9 cellular contexts compared by ENCODE assay signal in the genomic region with DNA sequence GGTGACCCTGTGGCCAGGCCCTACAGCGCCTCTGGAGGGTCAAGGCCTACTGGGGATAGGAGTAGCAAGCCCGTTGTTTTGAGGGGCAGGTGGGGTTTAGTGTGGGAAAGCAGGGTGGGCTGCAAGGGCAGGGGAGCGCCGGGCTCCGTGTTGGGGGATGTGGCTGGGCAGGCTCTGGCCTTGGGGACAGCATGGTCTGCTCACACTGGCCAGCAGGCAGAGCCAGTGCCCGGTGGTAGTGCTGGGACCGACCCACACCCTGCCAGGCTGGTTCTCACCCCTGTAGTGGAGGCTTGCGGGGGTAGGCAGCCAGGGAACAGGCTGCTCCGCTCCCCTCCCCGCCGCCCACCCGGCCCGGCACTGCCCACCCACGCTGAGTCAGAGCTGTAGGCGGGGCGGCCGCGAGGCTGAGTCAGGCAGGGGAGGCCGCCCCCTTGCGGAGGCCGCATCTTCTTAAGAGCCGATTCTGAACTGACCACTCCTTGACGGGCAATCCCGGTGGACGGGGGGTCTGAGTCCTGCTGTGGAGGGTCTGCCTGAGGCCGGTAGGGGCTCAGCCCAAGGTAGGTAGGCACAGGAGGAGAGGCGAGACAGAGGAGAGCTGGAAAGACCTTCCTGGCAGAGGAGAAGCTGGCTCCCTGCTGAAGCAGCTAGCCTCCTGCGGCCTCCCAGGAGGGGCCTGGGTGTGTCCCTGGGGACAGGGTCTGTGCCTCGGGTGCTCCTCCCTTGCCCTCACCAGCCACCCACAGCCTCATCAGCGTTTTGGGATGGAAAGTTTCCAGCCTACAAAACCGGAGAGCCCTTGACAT.
DNase-seq lines count a peak whose midpoint lies in the region; ATAC-seq and TF ChIP-seq lines count a peak whose summit lies in the region.
"Had no signal": no experiment of that assay in that cellular context is flagged by ENCODE, and none has a peak within 500 bp of the region (broad histone marks: within the 10 kb centered on the region; RNA-seq: fewer than 3 reads in every experiment).

No MANE protein-coding gene starts in this region.

- ATAC-seq in WTC11 (peak; percentile 6; the same call in 1 of the 2 replicates), left lobe of liver (peak; percentile 4), GM18868 (IDR thresholded peaks at IDR 0.05; ENCODE audit: unreplicated experiment) (no peak)

- no peak overlapping the region for H3K4me3 Mint-ChIP-seq in WTC11

- H3K27ac Mint-ChIP-seq in WTC11 = no peak overlapping the region

- H3K4me3 ChIP-seq in colonic mucosa = no peak overlapping the region

- H3K36me3 ChIP-seq in colonic mucosa = no peaks in the 10 kb centered on the region

- intact Hi-C loops in colonic mucosa (cut with DNase I) = no loop called here

- no peaks in the 10 kb centered on the region for H3K9me3 Mint-ChIP-seq in WTC11

- CTCF ChIA-PET in WTC11 (lab: Charles Lee) = interaction anchor here (0.6 to 4.5 kb wide), 34 partner anchors 9 to 1029 kb away, joined by 3 to 32 read pairs (median 4); partner anchors contain the start of genes BAIAP2, CEP131, NDUFAF8 and TEPSIN

- POLR2A ChIA-PET in WTC11 (lab: Charles Lee) = interaction anchor here (0.5 to 0.6 kb wide), 2 partner anchors 310 to 388 kb away, joined by 3 read pairs; no protein-coding TSS in a partner anchor

- H3K9me3 ChIP-seq in colonic mucosa = no peaks in the 10 kb centered on the region

- H3K27me3 Mint-ChIP-seq in WTC11 (ENCODE audit: low read depth) = no peaks in the 10 kb centered on the region
- H3K27me3 Mint-ChIP-seq: CD4-positive, alpha-beta memory T cell had no signal

- peak overlapping the region; percentile 7 for H3K27ac ChIP-seq in colonic mucosa

- peaks cover 18% of the 10 kb centered on the region for H3K4me1 Mint-ChIP-seq in WTC11

- peak; percentile 68 for DNase-seq in stimulated activated naive CD4-positive, alpha-beta T cell treated with Interleukin-2 at 50 U/mL for 16 hours (lab: John Stamatoyannopoulos, UW)
- DNase-seq in stimulated activated naive CD4-positive, alpha-beta T cell (lab: John Stamatoyannopoulos, UW) = no peak
- DNase-seq in WTC11 (ENCODE audit: low spot score) (peak; percentile 67), colonic mucosa (peak; percentile 77), left lobe of liver (ENCODE audit: low spot score) (no peak), middle frontal gyrus (ENCODE audit: extremely low spot score, low spot score) (no peak)
- peak; percentile 20 to 38 for DNase-seq in stimulated activated CD4-positive, alpha-beta T cell treated with anti-CD3 and anti-CD28 coated beads, Interleukin-2, amount 100 ng/mL, for 48 hours

- H3K9ac ChIP-seq in colonic mucosa (ENCODE audit: low read depth in 2 of 2, low read length in 2 of 2) = peak overlapping the region in 1 of 2 donors; percentile 12

- no peaks in the 10 kb centered on the region for H3K36me3 Mint-ChIP-seq in WTC11
- H3K36me3 Mint-ChIP-seq: CD4-positive, alpha-beta memory T cell had no signal

- peak; percentile 38; the same call in 1 of the 2 replicates for TF ChIP-seq CTCF in WTC11 (IDR thresholded peaks at IDR 0.05)
- TF ChIP-seq CTCF in colonic mucosa (IDR thresholded peaks at IDR 0.05) = peak; percentile 53

- H3K4me1 ChIP-seq in colonic mucosa = peaks cover 13% of the 10 kb centered on the region

- H3K27me3 ChIP-seq in colonic mucosa = no peaks in the 10 kb centered on the region

TF ChIP-seq in WTC11, 78 proteins besides CTCF, POLR2A, EP300 and RAD21:
- TF ChIP-seq SP1 (CRISPR knock-in tag; conservative IDR thresholded peaks at IDR 0.05) (0 out of 2 replicates have a peak, but pooled peaks have one; percentile 40), NFE2L1 (CRISPR knock-in tag; IDR thresholded peaks at IDR 0.05) (0 out of 2 replicates have a peak, but pooled peaks have one; percentile 19), ZNF138 (CRISPR knock-in tag; conservative IDR thresholded peaks at IDR 0.05) (no peak), ZNF263 (CRISPR knock-in tag; IDR thresholded peaks at IDR 0.05; ENCODE audit: low read depth) (no peak), ATF1 (CRISPR knock-in tag; IDR thresholded peaks at IDR 0.05) (no peak), TP53 (CRISPR knock-in tag; IDR thresholded peaks at IDR 0.05) (no peak), ESRRA (CRISPR knock-in tag; IDR thresholded peaks at IDR 0.05; ENCODE audit: borderline replicate concordance) (no peak)
- TF ChIP-seq, protein P1, sequence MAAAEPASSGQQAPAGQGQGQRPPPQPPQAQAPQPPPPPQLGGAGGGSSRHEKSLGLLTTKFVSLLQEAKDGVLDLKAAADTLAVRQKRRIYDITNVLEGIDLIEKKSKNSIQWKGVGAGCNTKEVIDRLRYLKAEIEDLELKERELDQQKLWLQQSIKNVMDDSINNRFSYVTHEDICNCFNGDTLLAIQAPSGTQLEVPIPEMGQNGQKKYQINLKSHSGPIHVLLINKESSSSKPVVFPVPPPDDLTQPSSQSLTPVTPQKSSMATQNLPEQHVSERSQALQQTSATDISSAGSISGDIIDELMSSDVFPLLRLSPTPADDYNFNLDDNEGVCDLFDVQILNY (CRISPR knock-in tag; IDR thresholded peaks at IDR 0.05) = no peak
- TF ChIP-seq, protein P2, sequence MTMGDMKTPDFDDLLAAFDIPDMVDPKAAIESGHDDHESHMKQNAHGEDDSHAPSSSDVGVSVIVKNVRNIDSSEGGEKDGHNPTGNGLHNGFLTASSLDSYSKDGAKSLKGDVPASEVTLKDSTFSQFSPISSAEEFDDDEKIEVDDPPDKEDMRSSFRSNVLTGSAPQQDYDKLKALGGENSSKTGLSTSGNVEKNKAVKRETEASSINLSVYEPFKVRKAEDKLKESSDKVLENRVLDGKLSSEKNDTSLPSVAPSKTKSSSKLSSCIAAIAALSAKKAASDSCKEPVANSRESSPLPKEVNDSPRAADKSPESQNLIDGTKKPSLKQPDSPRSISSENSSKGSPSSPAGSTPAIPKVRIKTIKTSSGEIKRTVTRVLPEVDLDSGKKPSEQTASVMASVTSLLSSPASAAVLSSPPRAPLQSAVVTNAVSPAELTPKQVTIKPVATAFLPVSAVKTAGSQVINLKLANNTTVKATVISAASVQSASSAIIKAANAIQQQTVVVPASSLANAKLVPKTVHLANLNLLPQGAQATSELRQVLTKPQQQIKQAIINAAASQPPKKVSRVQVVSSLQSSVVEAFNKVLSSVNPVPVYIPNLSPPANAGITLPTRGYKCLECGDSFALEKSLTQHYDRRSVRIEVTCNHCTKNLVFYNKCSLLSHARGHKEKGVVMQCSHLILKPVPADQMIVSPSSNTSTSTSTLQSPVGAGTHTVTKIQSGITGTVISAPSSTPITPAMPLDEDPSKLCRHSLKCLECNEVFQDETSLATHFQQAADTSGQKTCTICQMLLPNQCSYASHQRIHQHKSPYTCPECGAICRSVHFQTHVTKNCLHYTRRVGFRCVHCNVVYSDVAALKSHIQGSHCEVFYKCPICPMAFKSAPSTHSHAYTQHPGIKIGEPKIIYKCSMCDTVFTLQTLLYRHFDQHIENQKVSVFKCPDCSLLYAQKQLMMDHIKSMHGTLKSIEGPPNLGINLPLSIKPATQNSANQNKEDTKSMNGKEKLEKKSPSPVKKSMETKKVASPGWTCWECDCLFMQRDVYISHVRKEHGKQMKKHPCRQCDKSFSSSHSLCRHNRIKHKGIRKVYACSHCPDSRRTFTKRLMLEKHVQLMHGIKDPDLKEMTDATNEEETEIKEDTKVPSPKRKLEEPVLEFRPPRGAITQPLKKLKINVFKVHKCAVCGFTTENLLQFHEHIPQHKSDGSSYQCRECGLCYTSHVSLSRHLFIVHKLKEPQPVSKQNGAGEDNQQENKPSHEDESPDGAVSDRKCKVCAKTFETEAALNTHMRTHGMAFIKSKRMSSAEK (CRISPR knock-in tag; IDR thresholded peaks at IDR 0.05; ENCODE audit: borderline replicate concordance) = no peak
- TF ChIP-seq, protein P3, sequence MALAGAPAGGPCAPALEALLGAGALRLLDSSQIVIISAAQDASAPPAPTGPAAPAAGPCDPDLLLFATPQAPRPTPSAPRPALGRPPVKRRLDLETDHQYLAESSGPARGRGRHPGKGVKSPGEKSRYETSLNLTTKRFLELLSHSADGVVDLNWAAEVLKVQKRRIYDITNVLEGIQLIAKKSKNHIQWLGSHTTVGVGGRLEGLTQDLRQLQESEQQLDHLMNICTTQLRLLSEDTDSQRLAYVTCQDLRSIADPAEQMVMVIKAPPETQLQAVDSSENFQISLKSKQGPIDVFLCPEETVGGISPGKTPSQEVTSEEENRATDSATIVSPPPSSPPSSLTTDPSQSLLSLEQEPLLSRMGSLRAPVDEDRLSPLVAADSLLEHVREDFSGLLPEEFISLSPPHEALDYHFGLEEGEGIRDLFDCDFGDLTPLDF (CRISPR knock-in tag; IDR thresholded peaks at IDR 0.05) = no peak
TF ChIP-seq in WTC11: peak in this region for 2.

Comparison
In these comparisons a context has a peak if more than half of its experiments do, and no peak if none do; other contexts are left out.
1. DNase-seq: peak in stimulated activated naive CD4-positive, alpha-beta T cell treated with Interleukin-2 at 50 U/mL for 16 hours (single experiment), WTC11 (single experiment), colonic mucosa (single experiment) and stimulated activated CD4-positive, alpha-beta T cell treated with anti-CD3 and anti-CD28 coated beads, Interleukin-2, amount 100 ng/mL, for 48 hours (2 of 2); none in stimulated activated naive CD4-positive, alpha-beta T cell (0 of 6), left lobe of liver (single experiment) and middle frontal gyrus (single experiment).